ENCODE assay signal across 8 cellular contexts in the genomic region with DNA sequence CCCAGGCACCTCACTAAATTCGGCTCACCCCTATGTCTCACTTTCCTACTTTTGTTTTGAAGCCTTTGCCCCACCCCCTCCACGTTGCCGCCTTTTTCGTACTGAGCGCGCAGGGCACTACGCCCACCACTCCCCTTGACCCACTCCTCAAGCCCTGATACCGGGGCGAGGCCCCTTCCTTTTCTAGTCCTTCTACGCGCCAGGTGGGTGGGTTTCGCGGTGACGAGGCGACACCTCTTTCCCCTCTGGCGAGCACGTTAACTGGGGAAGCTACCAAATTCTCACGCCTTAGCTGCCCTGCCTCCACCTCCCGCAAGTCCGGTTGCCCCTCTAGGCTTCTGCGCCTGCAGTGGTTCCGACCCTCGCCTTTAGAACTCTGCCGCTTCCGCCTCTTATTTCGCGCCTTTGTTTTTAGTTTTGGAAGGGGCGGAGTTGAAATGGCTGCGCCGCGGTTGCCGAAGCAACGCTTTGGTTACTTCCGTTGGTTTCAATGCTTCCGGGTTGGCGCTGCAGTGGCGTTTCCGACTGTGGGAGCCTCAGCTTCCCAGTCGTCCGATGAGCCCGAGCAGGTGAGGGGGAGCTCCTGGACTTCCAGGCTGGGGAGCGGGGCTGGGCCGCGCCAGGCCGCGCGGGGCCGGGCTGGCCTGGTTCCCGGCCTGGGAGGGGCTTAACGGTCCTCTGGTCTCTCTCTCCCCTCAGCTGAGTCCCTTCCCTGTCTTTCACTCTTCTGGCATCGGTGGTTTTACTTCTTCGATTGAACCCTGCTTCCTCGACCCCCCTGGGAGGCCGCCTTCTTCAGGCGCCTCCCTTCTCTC. TPM values are rescaled to one million over a fixed set of nuclear protein-coding genes. Genes with fewer than 3 reads are reported as not detected.
DNase-seq lines count a peak whose midpoint lies in the region; ATAC-seq and TF ChIP-seq lines count a peak whose summit lies in the region.

A gene with protein sequence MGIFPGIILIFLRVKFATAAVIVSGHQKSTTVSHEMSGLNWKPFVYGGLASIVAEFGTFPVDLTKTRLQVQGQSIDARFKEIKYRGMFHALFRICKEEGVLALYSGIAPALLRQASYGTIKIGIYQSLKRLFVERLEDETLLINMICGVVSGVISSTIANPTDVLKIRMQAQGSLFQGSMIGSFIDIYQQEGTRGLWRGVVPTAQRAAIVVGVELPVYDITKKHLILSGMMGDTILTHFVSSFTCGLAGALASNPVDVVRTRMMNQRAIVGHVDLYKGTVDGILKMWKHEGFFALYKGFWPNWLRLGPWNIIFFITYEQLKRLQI (plus strand): TSS at position 512 of the 815 bp plus-strand sequence. CDS start 360 bp downstream, outside the sequence.

- peaks cover 6% of the 10 kb centered on the region for H3K4me1 ChIP-seq in CD4-positive, alpha-beta memory T cell (ENCODE audit: insufficient read depth, low read length)
- no peaks in the 10 kb centered on the region for H3K4me1 ChIP-seq in lower lobe of right lung

- H3K4me1 Mint-ChIP-seq in CD4-positive, alpha-beta memory T cell: peaks cover 7 to 16% (median 12%) of the 10 kb centered on the region in 4 donors
- peaks cover 10% of the 10 kb centered on the region for H3K4me1 Mint-ChIP-seq in activated CD4-positive, alpha-beta memory T cell treated with anti-CD3 and anti-CD28 coated beads for 36 hours (ENCODE audit: low read depth)

- intact Hi-C loops in CD4-positive, alpha-beta memory T cell (cut with micrococcal nuclease): loop anchor here (1.0 to 2.0 kb wide), 4 partner anchors 8 to 563 kb away; a partner anchor contains a TSS
- intact Hi-C loops in activated CD4-positive, alpha-beta memory T cell treated with anti-CD3 and anti-CD28 coated beads for 36 hours (cut with micrococcal nuclease): loop anchor here (1.0 to 10.0 kb wide), 4 partner anchors 63 to 1475 kb away; a partner anchor contains a TSS
- intact Hi-C loops in lower lobe of right lung (cut with DNase I): no loop called here

- H3K36me3 ChIP-seq in CD4-positive, alpha-beta memory T cell (ENCODE audit: insufficient read depth, low read length): no peaks in the 10 kb centered on the region
- no peaks in the 10 kb centered on the region for H3K36me3 ChIP-seq in lower lobe of right lung

- H3K9me3 ChIP-seq in CD4-positive, alpha-beta memory T cell (ENCODE audit: control insufficient read depth in 1 of 2, low read length in 2 of 2): no peaks in the 10 kb centered on the region
- H3K9me3 ChIP-seq in lower lobe of right lung: no peaks in the 10 kb centered on the region

- peaks cover 0 to 1% (median 0%) of the 10 kb centered on the region in 8 donors for H3K9me3 Mint-ChIP-seq in CD4-positive, alpha-beta memory T cell
- no peaks in the 10 kb centered on the region for H3K9me3 Mint-ChIP-seq in activated CD4-positive, alpha-beta memory T cell treated with anti-CD3 and anti-CD28 coated beads for 36 hours

- H3K36me3 Mint-ChIP-seq in CD4-positive, alpha-beta memory T cell: peaks cover 0 to 5% of the 10 kb centered on the region in 2 donors
- no peaks in the 10 kb centered on the region for H3K36me3 Mint-ChIP-seq in activated CD4-positive, alpha-beta memory T cell treated with anti-CD3 and anti-CD28 coated beads for 36 hours

- H3K4me3 Mint-ChIP-seq in CD4-positive, alpha-beta memory T cell: peak within 1 kb of the TSS; percentile 92 to 98 (median 96)
- H3K4me3 Mint-ChIP-seq in activated CD4-positive, alpha-beta memory T cell treated with anti-CD3 and anti-CD28 coated beads for 36 hours: peak within 1 kb of the TSS; percentile 87

- peak within 1 kb of the TSS; percentile 57 for H3K27ac ChIP-seq in CD4-positive, alpha-beta memory T cell (ENCODE audit: low read depth, low read length)
- H3K27ac ChIP-seq in lower lobe of right lung: peak within 1 kb of the TSS; percentile 79

- POLR2A ChIA-PET in CD4-positive, alpha-beta memory T cell (lab: Charles Lee; ENCODE audit: partially characterized antibody): interaction anchor here (1.5 to 2.0 kb wide), 2 partner anchors 62 to 71 kb away, joined by 8 to 10 read pairs; a partner anchor contains a TSS
- POLR2A ChIA-PET in activated CD4-positive, alpha-beta memory T cell treated with anti-CD3 and anti-CD28 coated beads for 36 hours (lab: Charles Lee): interaction anchor here (1.0 kb wide), 1 partner anchor 72 kb away, joined by 3 read pairs; no protein-coding TSS in a partner anchor

- peak within 1 kb of the TSS; percentile 65 to 77 for H3K4me3 ChIP-seq in CD4-positive, alpha-beta memory T cell (ENCODE audit: low read length in 2 of 2)
- peak within 1 kb of the TSS; percentile 70 for H3K4me3 ChIP-seq in lower lobe of right lung

- TF ChIP-seq CTCF in lower lobe of right lung (IDR thresholded peaks at IDR 0.05): no peak

- CTCF ChIA-PET in CD4-positive, alpha-beta memory T cell (lab: Charles Lee; ENCODE audit: partially characterized antibody): interaction anchor here (0.6 kb wide), 1 partner anchor 239 kb away, joined by 4 read pairs; no protein-coding TSS in a partner anchor
- CTCF ChIA-PET in activated CD4-positive, alpha-beta memory T cell treated with anti-CD3 and anti-CD28 coated beads for 36 hours (lab: Charles Lee): interaction anchor here (0.6 to 1.2 kb wide), 4 partner anchors 10 to 739 kb away, joined by 3 to 4 read pairs (median 3); no protein-coding TSS in a partner anchor

- no peaks in the 10 kb centered on the region for H3K27me3 ChIP-seq in CD4-positive, alpha-beta memory T cell (ENCODE audit: insufficient read depth, low read length)
- no peaks in the 10 kb centered on the region for H3K27me3 ChIP-seq in lower lobe of right lung (ENCODE audit: low read depth)

- DNase-seq in CD4-positive, alpha-beta memory T cell: peak; percentile 72 to 77 (median 74)
- peak; percentile 89 for DNase-seq in NCI-H82 (lab: John Stamatoyannopoulos, UW)
- peak; percentile 82 for DNase-seq in activated CD4-positive, alpha-beta memory T cell treated with anti-CD3 and anti-CD28 coated beads for 36 hours
- peak; percentile 69 for DNase-seq in ecto neural progenitor cell (ENCODE audit: low spot score)
- DNase-seq in lower lobe of right lung: peak; percentile 83
- peak; percentile 40 to 53 (median 46) for DNase-seq in stimulated activated CD4-positive, alpha-beta T cell treated with anti-CD3 and anti-CD28 coated beads, TNF-alpha, amount 100 ng/mL, for 48 hours (ENCODE audit: low read depth in 3 of 3)

- H3K27me3 Mint-ChIP-seq in CD4-positive, alpha-beta memory T cell: no peaks in the 10 kb centered on the region
- H3K27me3 Mint-ChIP-seq in activated CD4-positive, alpha-beta memory T cell treated with anti-CD3 and anti-CD28 coated beads for 36 hours: no peaks in the 10 kb centered on the region

- ATAC-seq in GM19438 (IDR thresholded peaks at IDR 0.05; ENCODE audit: low read depth, unreplicated experiment): peak; percentile 95
- ATAC-seq in HG03565 (IDR thresholded peaks at IDR 0.05; ENCODE audit: unreplicated experiment): peak; percentile 98
- ATAC-seq in lower lobe of right lung: peak; percentile 95 to 97

- H3K27ac Mint-ChIP-seq in CD4-positive, alpha-beta memory T cell: peak within 1 kb of the TSS; percentile 82 to 96 (median 93)
- H3K27ac Mint-ChIP-seq in activated CD4-positive, alpha-beta memory T cell treated with anti-CD3 and anti-CD28 coated beads for 36 hours: peak within 1 kb of the TSS; percentile 88

RNA-seq across cellular contexts. Expression of the gene that starts here (rescaled TPM):
- 10 to 100 TPM; 12.9 to 15.8 TPM for total RNA-seq in CD4-positive, alpha-beta memory T cell
- polyA plus RNA-seq in CD4-positive, alpha-beta memory T cell: 1 to 10 TPM; 7.8 to 8.8 TPM
- total RNA-seq in activated CD4-positive, alpha-beta memory T cell treated with anti-CD3 and anti-CD28 coated beads for 36 hours: 10 to 100 TPM; 12.1 to 13.2 TPM
- 14.7 TPM for total RNA-seq in lower lobe of right lung

Comparison
In these comparisons a context has a peak if more than half of its experiments do, and no peak if none do; other contexts are left out.
1. Peak in every context shown above with its lines: DNase-seq, ATAC-seq, H3K4me3 ChIP-seq and H3K27ac ChIP-seq.